23 cellular contexts compared by ENCODE assay signal in genomic region chr12:82057770-82058169, GRCh38.
DNase-seq lines count a peak whose midpoint lies in the region; ATAC-seq, FAIRE-seq and TF ChIP-seq lines count a peak whose summit lies in the region.
"Had no signal": no experiment of that assay in that cellular context is flagged by ENCODE, and none has a peak within 500 bp of the region (broad histone marks: within the 10 kb centered on the region; RNA-seq: fewer than 3 reads in every experiment).

No MANE protein-coding gene starts in this region.

- no peaks in the 10 kb centered on the region for H3K4me1 ChIP-seq in neural progenitor cell
- H3K4me1 ChIP-seq: A549 had no signal

- H4K20me1 ChIP-seq in neural progenitor cell (ENCODE audit: low read depth), result no peaks in the 10 kb centered on the region

- DNase-seq in Right ventricle myocardium superior (no peak), cardiac septum (ENCODE audit: low spot score) (no peak), SW480 (ENCODE audit: low spot score) (peak; percentile 89), glomerular visceral epithelial cell (ENCODE audit: extremely low spot score) (peak; percentile 69), urothelium cell line (ENCODE audit: low spot score) (peak; percentile 37), neural progenitor cell (ENCODE audit: low spot score) (no peak), NCI-H1436 treated with DMSO at 0.1 percent for 48 hours (lab: John Stamatoyannopoulos, UW) (no peak)
- no peak for DNase-seq in activated CD8-positive, alpha-beta memory T cell treated with anti-CD3 and anti-CD28 coated beads, Interleukin-2, amount 50 U/mL, for 48 hours
- DNase-seq: activated CD4-positive, alpha-beta memory T cell treated with anti-CD3 and anti-CD28 coated beads for 36 hours; activated T-cell treated with anti-CD3 and anti-CD28 coated beads, Interleukin-2, amount 50 U/mL, for 1 hour; C1 segment of cervical spinal cord; DMS79 treated with DMSO at 0.1 percent for 48 hours; mesenchymal stem cell; NCI-H146; NCI-H2227 treated with DMSO at 0.1 percent for 48 hours; NK-92 treated with Interleukin-12 subunit alpha and Interleukin-12 subunit beta, amount 100 ng/mL, for 24 hours; SHP77; WERI-Rb-1 had no signal

- H3K36me3 Mint-ChIP-seq in neural progenitor cell, result no peaks in the 10 kb centered on the region
- H3K36me3 Mint-ChIP-seq: activated CD4-positive, alpha-beta memory T cell treated with anti-CD3 and anti-CD28 coated beads for 36 hours; activated naive CD4-positive, alpha-beta T cell treated with anti-CD3 and anti-CD28 coated beads, Interleukin-2, amount 50 U/mL, for 24 hours; brain; natural killer cell treated with Interleukin-12 subunit alpha and Interleukin-12 subunit beta and Interleukin-15 and Interleukin-18, amount 100 ng/mL, for 72 hours; stimulated activated effector memory CD8-positive, alpha-beta T cell treated with anti-CD3 and anti-CD28 coated beads, Interleukin-12 subunit alpha, Interleukin-12 subunit beta, amount 100 ng/mL, for 72 hours had no signal

- intact Hi-C loops in Right ventricle myocardium superior (cut with DNase I), result no loop called here
- intact Hi-C loops in cardiac septum (cut with DNase I), result no loop called here

- no peaks in the 10 kb centered on the region for H3K36me3 ChIP-seq in neural progenitor cell
- H3K36me3 ChIP-seq: WERI-Rb-1 had no signal

- no peak overlapping the region for H3K4me3 Mint-ChIP-seq in neural progenitor cell
- H3K4me3 Mint-ChIP-seq: activated CD4-positive, alpha-beta memory T cell treated with anti-CD3 and anti-CD28 coated beads for 36 hours; activated naive CD4-positive, alpha-beta T cell treated with anti-CD3 and anti-CD28 coated beads, Interleukin-2, amount 50 U/mL, for 24 hours; brain; natural killer cell treated with Interleukin-12 subunit alpha and Interleukin-12 subunit beta and Interleukin-15 and Interleukin-18, amount 100 ng/mL, for 72 hours; stimulated activated effector memory CD8-positive, alpha-beta T cell treated with anti-CD3 and anti-CD28 coated beads, Interleukin-12 subunit alpha, Interleukin-12 subunit beta, amount 100 ng/mL, for 72 hours had no signal

- H3K27me3 Mint-ChIP-seq in neural progenitor cell (ENCODE audit: insufficient read depth, low read depth), result peaks cover 2% of the 10 kb centered on the region
- H3K27me3 Mint-ChIP-seq: activated CD4-positive, alpha-beta memory T cell treated with anti-CD3 and anti-CD28 coated beads for 36 hours; activated naive CD4-positive, alpha-beta T cell treated with anti-CD3 and anti-CD28 coated beads, Interleukin-2, amount 50 U/mL, for 24 hours; natural killer cell treated with Interleukin-12 subunit alpha and Interleukin-12 subunit beta and Interleukin-15 and Interleukin-18, amount 100 ng/mL, for 72 hours had no signal

- no peaks in the 10 kb centered on the region for H3K9me3 ChIP-seq in neural progenitor cell (ENCODE audit: low read depth)
- H3K9me3 ChIP-seq: A549 had no signal

- no peak overlapping the region for H3K9ac ChIP-seq in neural progenitor cell

- no peak overlapping the region for H3K4me3 ChIP-seq in neural progenitor cell
- H3K4me3 ChIP-seq: A549 had no signal

- no peaks in the 10 kb centered on the region for H3K4me1 Mint-ChIP-seq in neural progenitor cell
- H3K4me1 Mint-ChIP-seq: activated naive CD4-positive, alpha-beta T cell treated with anti-CD3 and anti-CD28 coated beads, Interleukin-2, amount 50 U/mL, for 24 hours; brain; stimulated activated effector memory CD8-positive, alpha-beta T cell treated with anti-CD3 and anti-CD28 coated beads, Interleukin-12 subunit alpha, Interleukin-12 subunit beta, amount 100 ng/mL, for 72 hours had no signal

- no peak overlapping the region for H2AFZ ChIP-seq in neural progenitor cell (replicated peaks)

- no peak for TF ChIP-seq CTCF in neural progenitor cell (IDR thresholded peaks at IDR 0.05)

- no peaks in the 10 kb centered on the region for H3K9me3 Mint-ChIP-seq in neural progenitor cell
- H3K9me3 Mint-ChIP-seq: activated CD4-positive, alpha-beta memory T cell treated with anti-CD3 and anti-CD28 coated beads for 36 hours; activated naive CD4-positive, alpha-beta T cell treated with anti-CD3 and anti-CD28 coated beads, Interleukin-2, amount 50 U/mL, for 24 hours; brain had no signal

- H3K27ac ChIP-seq in neural progenitor cell, result no peak overlapping the region
- H3K27ac ChIP-seq: A549, WERI-Rb-1 had no signal

- no peaks in the 10 kb centered on the region for H3K27me3 ChIP-seq in neural progenitor cell

- no peak overlapping the region for H3K4me2 ChIP-seq in neural progenitor cell
- H3K4me2 ChIP-seq: A549 had no signal

- H3K79me2 ChIP-seq in neural progenitor cell (ENCODE audit: low read depth), result no peaks in the 10 kb centered on the region

- ATAC-seq in Right ventricle myocardium superior (ENCODE audit: poor library complexity), result peak; percentile 25
- ATAC-seq: A549; natural killer cell treated with Interleukin-12 subunit alpha and Interleukin-12 subunit beta and Interleukin-15 and Interleukin-18, amount 100 ng/mL, for 72 hours; stimulated activated effector memory CD8-positive, alpha-beta T cell treated with anti-CD3 and anti-CD28 coated beads, Interleukin-12 subunit alpha, Interleukin-12 subunit beta, amount 100 ng/mL, for 72 hours had no signal

- FAIRE-seq in urothelium cell line (lab: Jason Lieb, UNC), result no peak
- FAIRE-seq: A549 had no signal

- H3K27ac Mint-ChIP-seq in neural progenitor cell, result no peak overlapping the region
- H3K27ac Mint-ChIP-seq: activated CD4-positive, alpha-beta memory T cell treated with anti-CD3 and anti-CD28 coated beads for 36 hours; brain; natural killer cell treated with Interleukin-12 subunit alpha and Interleukin-12 subunit beta and Interleukin-15 and Interleukin-18, amount 100 ng/mL, for 72 hours; stimulated activated effector memory CD8-positive, alpha-beta T cell treated with anti-CD3 and anti-CD28 coated beads, Interleukin-12 subunit alpha, Interleukin-12 subunit beta, amount 100 ng/mL, for 72 hours had no signal

- no peaks in the 10 kb centered on the region for H3F3A ChIP-seq in neural progenitor cell (ENCODE audit: low read depth)

Comparison
In these comparisons a context has a peak if more than half of its experiments do, and no peak if none do; other contexts are left out.
1. DNase-seq: peak in SW480 (single experiment), glomerular visceral epithelial cell (single experiment) and urothelium cell line (single experiment); none in Right ventricle myocardium superior (single experiment), cardiac septum (single experiment), neural progenitor cell (single experiment), activated CD8-positive, alpha-beta memory T cell treated with anti-CD3 and anti-CD28 coated beads, Interleukin-2, amount 50 U/mL, for 48 hours (single experiment) and NCI-H1436 treated with DMSO at 0.1 percent for 48 hours (single experiment).